In the genomic region with DNA sequence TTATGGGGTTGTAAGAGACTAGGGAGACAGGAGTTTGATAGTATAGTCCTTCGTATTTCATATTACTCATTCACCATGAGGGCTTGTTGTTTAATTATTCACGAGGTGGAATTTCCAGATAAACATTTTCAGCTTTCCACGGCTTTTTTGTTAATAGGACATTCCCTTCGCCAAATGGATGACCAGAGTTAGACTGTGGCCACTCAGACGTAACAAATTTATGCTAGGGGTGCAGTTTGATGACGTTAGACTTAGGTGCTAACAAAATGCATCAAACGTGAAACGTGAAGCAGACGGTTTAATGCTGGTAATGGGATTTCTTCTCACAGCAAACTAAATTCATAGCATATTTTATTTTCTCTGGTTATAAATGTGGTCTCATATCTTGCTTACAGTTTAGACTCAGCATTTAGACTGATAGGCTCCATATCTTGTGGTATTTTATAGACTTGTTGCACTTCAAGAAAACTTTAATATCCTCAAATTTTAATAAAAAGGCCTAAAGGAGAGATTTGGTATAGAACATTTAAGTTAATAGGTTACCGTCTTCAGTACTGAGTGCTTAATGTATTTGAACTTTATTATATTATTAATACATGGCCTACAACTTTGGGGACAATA, we compare ENCODE assay signal across 9 cellular contexts. TPM values are rescaled to one million over a fixed set of nuclear protein-coding genes. Genes with fewer than 3 reads are reported as not detected.
DNase-seq lines count a peak whose midpoint lies in the region; ATAC-seq, FAIRE-seq and TF ChIP-seq lines count a peak whose summit lies in the region.
"Had no signal": no experiment of that assay in that cellular context is flagged by ENCODE, and none has a peak within 500 bp of the region (broad histone marks: within the 10 kb centered on the region; RNA-seq: fewer than 3 reads in every experiment).

No MANE protein-coding gene starts in this region.

- no peak overlapping the region for H2BK12ac ChIP-seq in H1 (ENCODE audit: low read depth, low read length)

- TF ChIP-seq EP300 in H1 (IDR thresholded peaks at IDR 0.05; ENCODE audit: borderline replicate concordance in 1 of 2, low read depth in 2 of 2, low read length in 2 of 2): no peak

- peak overlapping the region; percentile 74 to 81 for H3K4me2 ChIP-seq in H1 (ENCODE audit: insufficient read depth in 1 of 2, low read depth in 2 of 2, low read length in 2 of 2)

- H2BK15ac ChIP-seq in H1 (ENCODE audit: low read length): no peak overlapping the region

- H2AFZ ChIP-seq in H1 (ENCODE audit: low read length): no peak overlapping the region

- CTCF ChIA-PET in H1 (lab: Charles Lee; ENCODE audit: partially characterized antibody): no interaction called here

- DNase-seq in GM13976 (ENCODE audit: low spot score) (peak; percentile 41), NT2/D1 (ENCODE audit: low read depth, low spot score) (no peak), H1 (ENCODE audit: low read depth in 1 of 2, low spot score in 2 of 2) (no peak), retina (peak; percentile 19), occipital lobe (lab: John Stamatoyannopoulos, UW) (no peak)
- DNase-seq: activated CD4-positive, alpha-beta T cell treated with anti-CD3 and anti-CD28 coated beads, Interleukin-2, amount 50 U/mL, for 1 hour had no signal

- H3K56ac ChIP-seq in H1 (replicated peaks; ENCODE audit: insufficient read length, low read depth, low read length): no peak overlapping the region

- H4K5ac ChIP-seq in H1 (ENCODE audit: insufficient read length, low read depth, low read length): no peak overlapping the region

- TF ChIP-seq POLR2A in H1 (IDR thresholded peaks at IDR 0.05; ENCODE audit: control extremely low read depth in 1 of 2, low read depth in 2 of 2, low read length in 2 of 2): peak in 1 of 2 experiments; percentile 48; a peak in 2 of 3 replicates

- no peak overlapping the region for H2BK20ac ChIP-seq in H1 (ENCODE audit: low read length)

- H3K4me3 ChIP-seq in NT2/D1 (ENCODE audit: insufficient read length, low read depth) (peak overlapping the region; percentile 88), H1 (ENCODE audit: extremely low read depth in 1 of 4, insufficient read depth in 2 of 4, low read depth in 3 of 4, low read length in 4 of 4) (peak overlapping the region; percentile 88 to 99 (median 94); a peak in 7 of 8 replicates)

- H3K23ac ChIP-seq in H1 (ENCODE audit: insufficient read length): no peak overlapping the region

- H2BK5ac ChIP-seq in H1 (ENCODE audit: low read depth, low read length): no peak overlapping the region

- H3K23me2 ChIP-seq in H1 (ENCODE audit: low read depth, low read length): peaks cover 7% of the 10 kb centered on the region

- in situ Hi-C loops in GM13976 (cut with MboI; ENCODE audit: low sequenced_read_pairs, unreplicated experiment): no loop called here

- H3K9ac ChIP-seq in NT2/D1 (ENCODE audit: insufficient read length, low read depth): peak overlapping the region; percentile 34
- H3K9ac ChIP-seq in H1 (replicated peaks in 1 of 4; ENCODE audit: extremely low read depth in 1 of 4, low read depth in 3 of 4, low read length in 3 of 4): peak overlapping the region in 2 of 4 experiments; percentile 37 to 42; a peak in 3 of 7 replicates

- FAIRE-seq in H1 (lab: Jason Lieb, UNC): no peak

- POLR2A ChIA-PET in H1 (lab: Charles Lee; ENCODE audit: partially characterized antibody): interaction anchor here (0.9 to 3.9 kb wide), 13 partner anchors 11 to 682 kb away, joined by 3 to 34 read pairs (median 11); no protein-coding TSS in a partner anchor

- H3K36me3 ChIP-seq in NT2/D1 (ENCODE audit: insufficient read depth, insufficient read length, low read length): peaks cover 69% of the 10 kb centered on the region
- H3K36me3 ChIP-seq in H1 (ENCODE audit: control insufficient read depth in 2 of 4, insufficient read depth in 4 of 4, low read length in 3 of 4): peaks cover 5 to 53% (median 20%) of the 10 kb centered on the region in 4 experiments; a peak in 7 of 8 replicates

- no peak overlapping the region for H4K8ac ChIP-seq in H1 (ENCODE audit: extremely low read depth, insufficient read depth, low read length)

- H3K4ac ChIP-seq in H1 (replicated peaks; ENCODE audit: insufficient read length, low read depth, low read length): no peak overlapping the region

- H3K18ac ChIP-seq in H1 (ENCODE audit: extremely low read depth, low read length): no peak overlapping the region

- peaks cover 6% of the 10 kb centered on the region; the same call in 1 of the 2 replicates for H3K79me1 ChIP-seq in H1 (ENCODE audit: low read depth, low read length)

- H3K79me2 ChIP-seq in H1 (ENCODE audit: control insufficient read depth in 1 of 2, insufficient read depth in 2 of 2, low read length in 2 of 2): peaks cover 57 to 70% of the 10 kb centered on the region in 2 experiments

- no peak for ATAC-seq in GM19463 (IDR thresholded peaks at IDR 0.05; ENCODE audit: unreplicated experiment)
- ATAC-seq in GM21390 (IDR thresholded peaks at IDR 0.05; ENCODE audit: unreplicated experiment): no peak
- no peak for ATAC-seq in HG03571 (IDR thresholded peaks at IDR 0.05; ENCODE audit: unreplicated experiment)

- WGBS in H1 (ENCODE audit: extremely low coverage in 1 of 2, insufficient coverage in 1 of 2, insufficient read length in 1 of 2, insufficient replicate concordance in 2 of 2, low coverage in 1 of 2, low lambda C conversion rate in 2 of 2, missing lambda C conversion rate in 1 of 2), 2 experiments: 52% methylated on average over 10 of the region's 10 CpGs; no CpG with 5 or more reads in 1 of the 2 experiments

- H2AK5ac ChIP-seq in H1 (ENCODE audit: low read depth, low read length): no peak overlapping the region

- H3K4me1 ChIP-seq in NT2/D1 (ENCODE audit: insufficient read depth, insufficient read length): peaks cover 5% of the 10 kb centered on the region
- H3K4me1 ChIP-seq in H1 (replicated peaks in 1 of 4; ENCODE audit: control insufficient read depth in 3 of 4, insufficient read depth in 4 of 4, low read length in 3 of 4): peaks cover 0 to 15% (median 6%) of the 10 kb centered on the region in 4 experiments; a peak in 4 of 7 replicates

- no peak for TF ChIP-seq RAD21 in H1 (IDR thresholded peaks at IDR 0.05 in 1 of 2, conservative IDR thresholded peaks at IDR 0.05 in 1 of 2; ENCODE audit: low read depth in 2 of 2, low read length in 2 of 2)

- H4K20me1 ChIP-seq in H1 (replicated peaks in 1 of 2; ENCODE audit: control insufficient read depth in 1 of 2, insufficient read depth in 2 of 2, low read length in 2 of 2): peaks cover 26 to 51% of the 10 kb centered on the region in 2 experiments

- H3K14ac ChIP-seq in H1 (ENCODE audit: insufficient read length): no peak overlapping the region

- no peak overlapping the region for H2BK120ac ChIP-seq in H1 (replicated peaks; ENCODE audit: low read depth, low read length)

- TF ChIP-seq CTCF in GM13976 (IDR thresholded peaks at IDR 0.05; ENCODE audit: borderline replicate concordance, control extremely low read depth, extremely low read depth, insufficient read depth, missing control alignments) (no peak), H1 (IDR thresholded peaks at IDR 0.05; ENCODE audit: control extremely low read depth in 1 of 3, insufficient read depth in 1 of 3, low read depth in 1 of 3, low read length in 3 of 3) (no peak)

- H3K27ac ChIP-seq in H1 (ENCODE audit: low read depth, low read length): no peak overlapping the region

- H4K91ac ChIP-seq in H1 (replicated peaks; ENCODE audit: insufficient read length, low read length): no peak overlapping the region

- H3K9me3 ChIP-seq in NT2/D1 (ENCODE audit: insufficient read depth, low read length) (no peaks in the 10 kb centered on the region), H1 (ENCODE audit: insufficient read depth in 2 of 2, low read depth in 1 of 2, low read length in 1 of 2) (no peaks in the 10 kb centered on the region)

- no peaks in the 10 kb centered on the region for H3K27me3 ChIP-seq in NT2/D1 (ENCODE audit: insufficient read depth, insufficient read length)
- H3K27me3 ChIP-seq in H1 (replicated peaks in 1 of 4; ENCODE audit: control insufficient read depth in 3 of 4, extremely low read depth in 1 of 4, insufficient read depth in 3 of 4, low read length in 3 of 4): no peaks in the 10 kb centered on the region

TF ChIP-seq in H1, 55 proteins besides CTCF, POLR2A, EP300 and RAD21:
- TF ChIP-seq SP4 (IDR thresholded peaks at IDR 0.05; ENCODE audit: low read length) (no peak), CREB1 (IDR thresholded peaks at IDR 0.05) (peak; percentile 64; the same call in 1 of the 2 replicates), TBP (IDR thresholded peaks at IDR 0.05; ENCODE audit: low read depth, low read length) (no peak)

RNA-seq across cellular contexts. Expression of gene DHX9, which starts 2.3 kb away (rescaled TPM):
- 329 and 333 TPM in 2 replicates for total RNA-seq in H1 (2021; fragmentation: NEBNext Ultra II Directional; extraction: Animal tissue kit (Norgen Biotek cat#: 25700))
- 113 and 153 TPM in 2 replicates for polyA plus RNA-seq in H1 (2011; rRNA removed)
- 230 TPM for polyA plus RNA-seq in H1 (2011; cell fraction: cytosol; rRNA removed)
- polyA plus RNA-seq in H1 (2011; cell fraction: nucleus; rRNA removed): 143 TPM
- 206 to 243 TPM (median 238 TPM) in 4 replicates for polyA plus RNA-seq in H1 (2012, experiment 1 of 2)
- polyA plus RNA-seq in H1 (2012, experiment 2 of 2): 12.7 TPM
- polyA plus RNA-seq in H1 (2013, experiment 1 of 2): 110 TPM
- polyA plus RNA-seq in H1 (2013, experiment 2 of 2): 102 TPM
- polyA minus RNA-seq in H1 (2011; rRNA and poly(A)+ RNA removed): 429 and 489 TPM in 2 replicates
- 167 TPM for polyA minus RNA-seq in H1 (2011; cell fraction: cytosol; rRNA and poly(A)+ RNA removed)
- 278 TPM for polyA minus RNA-seq in H1 (2011; cell fraction: nucleus; rRNA and poly(A)+ RNA removed)
- total RNA-seq in occipital lobe: 258 TPM

RNA-seq across cellular contexts. Expression of gene NPL, which starts 51.9 kb away (rescaled TPM):
- 2.3 and 4.4 TPM in 2 replicates for total RNA-seq in H1 (2021; fragmentation: NEBNext Ultra II Directional; extraction: Animal tissue kit (Norgen Biotek cat#: 25700))
- polyA plus RNA-seq in H1 (2011; rRNA removed): 2.2 and 2.6 TPM in 2 replicates
- polyA plus RNA-seq in H1 (2011; cell fraction: cytosol; rRNA removed): 3.4 TPM
- polyA plus RNA-seq in H1 (2011; cell fraction: nucleus; rRNA removed): 1.6 TPM
- 1.8 to 3.9 TPM (median 2.5 TPM) in 4 replicates for polyA plus RNA-seq in H1 (2012, experiment 1 of 2)
- 0.88 TPM for polyA plus RNA-seq in H1 (2012, experiment 2 of 2)
- 2.8 TPM for polyA plus RNA-seq in H1 (2013, experiment 1 of 2)
- 2.8 TPM for polyA plus RNA-seq in H1 (2013, experiment 2 of 2)
- polyA minus RNA-seq in H1 (2011; rRNA and poly(A)+ RNA removed): 1.5 and 3.0 TPM in 2 replicates
- polyA minus RNA-seq in H1 (2011; cell fraction: cytosol; rRNA and poly(A)+ RNA removed): not detected
- polyA minus RNA-seq in H1 (2011; cell fraction: nucleus; rRNA and poly(A)+ RNA removed): 2.8 TPM
- 38.4 TPM for total RNA-seq in occipital lobe

Comparison
In these comparisons a context has a peak if more than half of its experiments do, and no peak if none do; other contexts are left out.
1. DNase-seq: peak in GM13976 (single experiment) and retina (single experiment); none in NT2/D1 (single experiment), H1 (0 of 2) and occipital lobe (single experiment).